In genomic region chr6:1310628-1311399, GRCh38 we compare ENCODE assay signal across 1 cellular context.
TF ChIP-seq lines count a peak whose summit lies in the region.

No MANE protein-coding gene starts in this region.

TF ChIP-seq in HepG2, 621 proteins besides CTCF, POLR2A, EP300 and RAD21 (continued from another document and continues in another):
- peak; percentile 11; the same call in 1 of the 2 replicates for TF ChIP-seq ZNF224 (CRISPR knock-in tag; IDR thresholded peaks at IDR 0.05)
- TF ChIP-seq ZNF138 (CRISPR knock-in tag; IDR thresholded peaks at IDR 0.05; ENCODE audit: low read depth) = no peak
- TF ChIP-seq ZBTB34 (CRISPR knock-in tag; IDR thresholded peaks at IDR 0.05) = no peak
- TF ChIP-seq NCOA5 (CRISPR knock-in tag; IDR thresholded peaks at IDR 0.05) = no peak
- TF ChIP-seq MYNN (CRISPR knock-in tag; IDR thresholded peaks at IDR 0.05; ENCODE audit: low read depth) = no peak
- TF ChIP-seq BATF2 (CRISPR knock-in tag; IDR thresholded peaks at IDR 0.05) = peak; percentile 58; the same call in 1 of the 2 replicates
- TF ChIP-seq AHR (CRISPR knock-in tag; IDR thresholded peaks at IDR 0.05) = no peak
- TF ChIP-seq ZNF501 (CRISPR knock-in tag; IDR thresholded peaks at IDR 0.05) = no peak; the same call in none of the 2 replicates
- TF ChIP-seq CEBPB (IDR thresholded peaks at IDR 0.05; ENCODE audit: borderline replicate concordance, low read depth, low read length) = no peak
- TF ChIP-seq ZZZ3 (CRISPR knock-in tag; IDR thresholded peaks at IDR 0.05; ENCODE audit: borderline replicate concordance) = no peak
- TF ChIP-seq ZHX2 (IDR thresholded peaks at IDR 0.05; ENCODE audit: low read depth) = peak; percentile 19; the same call in 1 of the 2 replicates
- TF ChIP-seq ZHX2 (CRISPR knock-in tag; IDR thresholded peaks at IDR 0.05; ENCODE audit: borderline replicate concordance) = no peak
- no peak for TF ChIP-seq ZSCAN12 (CRISPR knock-in tag; IDR thresholded peaks at IDR 0.05)
- no peak for TF ChIP-seq GPN1 (CRISPR knock-in tag; IDR thresholded peaks at IDR 0.05; ENCODE audit: borderline replicate concordance)
- no peak for TF ChIP-seq NFYC (CRISPR knock-in tag; IDR thresholded peaks at IDR 0.05)
- TF ChIP-seq KDM5A (IDR thresholded peaks at IDR 0.05; ENCODE audit: borderline replicate concordance, low read length) = peak; percentile 65; the same call in 1 of the 2 replicates
- no peak for TF ChIP-seq ZNF850 (CRISPR knock-in tag; conservative IDR thresholded peaks at IDR 0.05)
- no peak; the same call in 1 of the 2 replicates for TF ChIP-seq ZNF235 (CRISPR knock-in tag; IDR thresholded peaks at IDR 0.05; ENCODE audit: borderline replicate concordance)
- no peak for TF ChIP-seq ZNF180 (CRISPR knock-in tag; IDR thresholded peaks at IDR 0.05; ENCODE audit: borderline replicate concordance, low read depth)
- no peak for TF ChIP-seq ZHX1 (CRISPR knock-in tag; IDR thresholded peaks at IDR 0.05; ENCODE audit: low read depth)
- TF ChIP-seq ZFAT (CRISPR knock-in tag; conservative IDR thresholded peaks at IDR 0.05) = no peak
- TF ChIP-seq HIC2 (CRISPR knock-in tag; IDR thresholded peaks at IDR 0.05; ENCODE audit: low read depth) = peak; percentile 20; the same call in 1 of the 2 replicates
- TF ChIP-seq ZBTB14 (CRISPR knock-in tag; IDR thresholded peaks at IDR 0.05) = no peak
- TF ChIP-seq MEF2D (CRISPR knock-in tag; IDR thresholded peaks at IDR 0.05) = peak; percentile 60
- TF ChIP-seq ZNF552 (CRISPR knock-in tag; IDR thresholded peaks at IDR 0.05; ENCODE audit: borderline replicate concordance) = no peak
- no peak for TF ChIP-seq ZNF784 (CRISPR knock-in tag; IDR thresholded peaks at IDR 0.05; ENCODE audit: borderline replicate concordance)
- TF ChIP-seq AKNA (CRISPR knock-in tag; IDR thresholded peaks at IDR 0.05; ENCODE audit: borderline replicate concordance) = no peak
- TF ChIP-seq MAFK (conservative IDR thresholded peaks at IDR 0.05 in 1 of 2, IDR thresholded peaks at IDR 0.05 in 1 of 2; ENCODE audit: low read length in 2 of 2) = no peak
- TF ChIP-seq E2F2 (CRISPR knock-in tag; IDR thresholded peaks at IDR 0.05; ENCODE audit: borderline replicate concordance) = no peak
